8 cellular contexts compared by ENCODE assay signal in the genomic region with DNA sequence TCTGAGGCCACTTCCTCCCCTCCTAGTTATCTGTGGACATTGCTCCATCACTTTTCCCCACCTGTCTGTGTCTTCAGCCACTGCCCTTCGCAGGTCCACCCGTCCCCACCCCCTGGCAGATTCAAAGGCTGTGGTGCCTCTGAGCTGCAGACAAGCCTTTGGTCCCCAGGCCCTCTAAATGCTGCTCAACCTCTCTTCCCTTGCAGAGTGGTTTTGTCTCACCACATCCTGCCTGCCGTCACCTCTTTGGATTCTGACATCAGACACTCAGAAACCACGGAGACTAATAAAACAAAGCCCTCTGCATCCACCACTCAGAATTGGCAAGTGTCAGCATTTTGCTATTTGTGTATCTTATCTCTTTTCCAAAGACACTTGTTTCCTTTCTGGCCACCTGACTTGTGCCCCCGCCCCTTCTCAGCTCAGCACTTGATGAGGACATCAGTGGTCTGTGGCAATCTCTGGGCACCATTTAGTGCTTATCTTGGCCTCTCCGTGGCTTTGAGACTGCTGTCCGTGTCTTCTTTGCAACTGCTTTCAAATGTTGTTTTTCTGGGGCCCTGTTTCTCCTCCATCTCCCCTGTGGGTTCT. TPM values are rescaled to one million over a fixed set of nuclear protein-coding genes. Genes with fewer than 3 reads are reported as not detected.
DNase-seq lines count a peak whose midpoint lies in the region; ATAC-seq and TF ChIP-seq lines count a peak whose summit lies in the region.

No MANE protein-coding gene starts in this region.

- H3K36me3 ChIP-seq in right atrium auricular region (no peaks in the 10 kb centered on the region), mesenchymal stem cell (ENCODE audit: control insufficient read depth in 1 of 2, insufficient read depth in 2 of 2, low read depth in 1 of 2, low read length in 2 of 2) (peaks cover 0 to 93% of the 10 kb centered on the region in 2 experiments)

- H2BK5ac ChIP-seq in mesenchymal stem cell (ENCODE audit: low read depth, low read length, poor library complexity, severe bottlenecking): peak overlapping the region; percentile 60

- H2BK15ac ChIP-seq in mesenchymal stem cell (ENCODE audit: low read depth, poor library complexity, severe bottlenecking): no peak overlapping the region

- peak overlapping the region; percentile 23 for H2BK120ac ChIP-seq in mesenchymal stem cell (ENCODE audit: low read depth, low read length)

- H3K27me3 ChIP-seq in right atrium auricular region (no peaks in the 10 kb centered on the region), mesenchymal stem cell (ENCODE audit: control insufficient read depth in 1 of 2, insufficient read depth in 1 of 2, low read length in 2 of 2) (no peaks in the 10 kb centered on the region)

- DNase-seq in cardiac septum (ENCODE audit: low spot score) (peak; percentile 53), right atrium auricular region (ENCODE audit: low spot score) (no peak), SIG-M5 (lab: John Stamatoyannopoulos, UW) (peak; percentile 76), mesenchymal stem cell (peak; percentile 98), dedifferentiated amniotic fluid mesenchymal stem cell (ENCODE audit: extremely low spot score) (no peak), NCI-H1436 (lab: John Stamatoyannopoulos, UW) (no peak)
- DNase-seq in activated effector memory CD4-positive, alpha-beta T cell treated with anti-CD3 and anti-CD28 coated beads, Interleukin-2, amount 50 U/mL, for 16 hours: peak; percentile 87

- peak; percentile 94 for ATAC-seq in HG03103 (IDR thresholded peaks at IDR 0.05; ENCODE audit: low read depth, unreplicated experiment)

- H4K91ac ChIP-seq in mesenchymal stem cell (ENCODE audit: low read length): peak overlapping the region; percentile 32

- peak overlapping the region; percentile 96 for H2AK5ac ChIP-seq in mesenchymal stem cell (ENCODE audit: low read length, severe bottlenecking)

- H3K4me2 ChIP-seq in mesenchymal stem cell (ENCODE audit: low read length, poor library complexity, severe bottlenecking): peak overlapping the region; percentile 30

- H2BK12ac ChIP-seq in mesenchymal stem cell (ENCODE audit: low read length in 2 of 2): peak overlapping the region in 1 of 2 experiments; percentile 91

- H3K9me3 ChIP-seq in right atrium auricular region: no peaks in the 10 kb centered on the region
- no peaks in the 10 kb centered on the region for H3K9me3 ChIP-seq in mesenchymal stem cell (ENCODE audit: control insufficient read depth, low read length)

- H3K18ac ChIP-seq in mesenchymal stem cell (ENCODE audit: low read depth in 1 of 2, low read length in 2 of 2): peak overlapping the region; percentile 75 to 85

- H3K4me3 ChIP-seq in right atrium auricular region: no peak overlapping the region
- H3K4me3 ChIP-seq in mesenchymal stem cell (ENCODE audit: insufficient read depth in 1 of 2, low read depth in 1 of 2, low read length in 2 of 2): peak overlapping the region in 1 of 2 experiments; percentile 15

- H3K27ac ChIP-seq in right atrium auricular region: no peak overlapping the region
- H3K27ac ChIP-seq in mesenchymal stem cell (ENCODE audit: low read length, poor library complexity, severe bottlenecking): peak overlapping the region; percentile 90

- peak overlapping the region; percentile 67 for H3K9ac ChIP-seq in mesenchymal stem cell (ENCODE audit: low read length)

- no peak overlapping the region for H2AFZ ChIP-seq in mesenchymal stem cell (ENCODE audit: low read depth, low read length)

- WGBS in mesenchymal stem cell: 8% methylated on average over 7 of the region's 7 CpGs

- H3K14ac ChIP-seq in mesenchymal stem cell (ENCODE audit: low read length in 2 of 2): no peak overlapping the region

- no peak for TF ChIP-seq CTCF in right atrium auricular region (IDR thresholded peaks at IDR 0.05)

- intact Hi-C loops in cardiac septum (cut with DNase I): no loop called here

- H3K23ac ChIP-seq in mesenchymal stem cell (ENCODE audit: low read length in 2 of 2): no peak overlapping the region

- H3K79me1 ChIP-seq in mesenchymal stem cell (replicated peaks; ENCODE audit: low read length, poor library complexity, severe bottlenecking): peaks cover 18% of the 10 kb centered on the region

- H4K8ac ChIP-seq in mesenchymal stem cell (ENCODE audit: low read length): peak overlapping the region; percentile 38

- peak overlapping the region; percentile 62 to 80 for H3K4ac ChIP-seq in mesenchymal stem cell (ENCODE audit: low read depth in 1 of 2, low read length in 2 of 2)

- H3K4me1 ChIP-seq in right atrium auricular region (no peaks in the 10 kb centered on the region), mesenchymal stem cell (ENCODE audit: control insufficient read depth, insufficient read depth, low read depth, low read length) (peaks cover 25% of the 10 kb centered on the region)

RNA-seq across cellular contexts. Expression of gene CNIH3, which starts 7.7 kb away (rescaled TPM):
- total RNA-seq in cardiac septum (1.4 TPM), right atrium auricular region (1 to 10 TPM in 1 of 2 donors, under 1 TPM in 1; 0.33 to 1.3 TPM)
- polyA plus RNA-seq in mesenchymal stem cell (2013, experiment 1 of 2): 5.4 TPM
- 6.0 TPM for polyA plus RNA-seq in mesenchymal stem cell (2013, experiment 2 of 2)

Comparison
In these comparisons a context has a peak if more than half of its experiments do, and no peak if none do; other contexts are left out.
1. DNase-seq: peak in cardiac septum (single experiment), SIG-M5 (single experiment), activated effector memory CD4-positive, alpha-beta T cell treated with anti-CD3 and anti-CD28 coated beads, Interleukin-2, amount 50 U/mL, for 16 hours (single experiment) and mesenchymal stem cell (single experiment); none in right atrium auricular region (single experiment), dedifferentiated amniotic fluid mesenchymal stem cell (single experiment) and NCI-H1436 (single experiment).